ENCODE assay signal across 2 cellular contexts in genomic region chr20:37230200-37230599, GRCh38.
A peak's percentile ranks its signal among the peaks of the same experiment; 100 is the strongest.
TF ChIP-seq lines count a peak whose summit lies in the region.

No MANE protein-coding gene starts in this region.

TF ChIP-seq in HEK293, 187 proteins besides CTCF, POLR2A, EP300 and RAD21 (continued from another document):
- no peak for TF ChIP-seq ZNF280C (tag by site-specific recombination; IDR thresholded peaks at IDR 0.05)
- 0 out of 2 replicates have a peak, but pooled peaks have one; percentile 43 for TF ChIP-seq SCRT1 (tag by site-specific recombination; IDR thresholded peaks at IDR 0.05; ENCODE audit: borderline replicate concordance)
TF ChIP-seq in HEK293: peak in this region for 2.

TF ChIP-seq in WTC11, 78 proteins besides CTCF, POLR2A, EP300 and RAD21 (continued from another document):
- no peak for TF ChIP-seq ZNF512 (CRISPR knock-in tag; IDR thresholded peaks at IDR 0.05; ENCODE audit: borderline replicate concordance)
- TF ChIP-seq E2F5 (CRISPR knock-in tag; IDR thresholded peaks at IDR 0.05): no peak
- TF ChIP-seq MAX (CRISPR knock-in tag; IDR thresholded peaks at IDR 0.05): no peak
- TF ChIP-seq ZBTB43 (CRISPR knock-in tag; IDR thresholded peaks at IDR 0.05): no peak
- no peak for TF ChIP-seq ATF6 (CRISPR knock-in tag; IDR thresholded peaks at IDR 0.05)
- no peak for TF ChIP-seq ZNF425 (CRISPR knock-in tag; conservative IDR thresholded peaks at IDR 0.05)
- no peak for TF ChIP-seq STAT6 (CRISPR knock-in tag; conservative IDR thresholded peaks at IDR 0.05; ENCODE audit: low read depth)
- no peak for TF ChIP-seq JUN (CRISPR knock-in tag; IDR thresholded peaks at IDR 0.05)
- no peak for TF ChIP-seq GRHL2 (CRISPR knock-in tag; IDR thresholded peaks at IDR 0.05; ENCODE audit: insufficient replicate concordance, severe bottlenecking)
